ENCODE assay signal across 9 cellular contexts in the genomic region with DNA sequence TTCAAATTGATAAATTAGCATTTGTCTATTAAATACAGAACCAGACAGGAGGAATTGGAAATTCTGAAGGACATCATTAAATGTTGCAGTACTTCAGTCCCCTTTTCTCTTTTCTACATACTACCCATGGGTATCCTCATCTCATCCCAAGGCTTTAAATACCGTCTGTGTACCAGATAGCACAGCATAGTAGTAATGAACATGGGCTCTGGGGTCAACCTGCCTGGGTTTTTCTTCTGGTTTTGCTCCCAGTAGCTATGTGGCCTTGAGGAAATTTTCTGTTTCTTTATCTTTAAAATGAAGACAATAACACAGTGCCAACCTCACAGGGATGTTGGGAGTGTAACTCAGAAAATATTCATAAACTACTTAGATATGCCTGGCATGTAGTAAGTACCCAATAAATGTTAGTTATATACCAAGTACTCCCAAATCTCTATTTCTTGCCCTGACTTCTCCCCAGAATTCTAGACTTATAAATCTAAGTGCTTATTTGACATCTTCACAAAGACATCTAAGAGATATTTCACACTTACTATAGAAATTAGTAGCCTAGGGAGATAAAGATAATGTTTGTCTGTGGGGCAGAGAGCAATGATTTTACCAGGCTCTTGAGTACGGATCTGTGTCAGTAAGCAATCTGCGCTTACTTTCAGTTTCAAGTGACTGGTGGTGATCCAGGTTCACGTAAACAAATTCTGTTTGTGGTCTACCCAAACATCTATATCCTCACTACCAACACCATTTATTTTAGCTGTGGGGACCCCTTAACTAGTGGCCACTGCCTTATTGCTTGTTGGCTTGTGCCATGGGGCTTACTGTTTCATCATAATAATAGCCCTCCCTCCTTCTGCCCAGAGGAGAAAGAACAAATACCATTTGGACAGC. TPM values are rescaled to one million over a fixed set of nuclear protein-coding genes. Genes with fewer than 3 reads are reported as not detected.
DNase-seq lines count a peak whose midpoint lies in the region; ATAC-seq and TF ChIP-seq lines count a peak whose summit lies in the region.
"Had no signal": no experiment of that assay in that cellular context is flagged by ENCODE, and none has a peak within 500 bp of the region (broad histone marks: within the 10 kb centered on the region; RNA-seq: fewer than 3 reads in every experiment).

No MANE protein-coding gene starts in this region.

- H3K27me3 ChIP-seq in Peyer's patch (no peaks in the 10 kb centered on the region), prostate gland (replicated peaks; ENCODE audit: insufficient read depth) (no peaks in the 10 kb centered on the region)

- no peaks in the 10 kb centered on the region for H3K27me3 Mint-ChIP-seq in natural killer cell (ENCODE audit: low read depth in 2 of 2)

- H3K27ac ChIP-seq in Peyer's patch (peak overlapping the region; percentile 43 to 77 (median 70)), prostate gland (no peak overlapping the region)

- peak overlapping the region; percentile 71 for H3K4me3 Mint-ChIP-seq in natural killer cell

- TF ChIP-seq POLR2A in Peyer's patch (IDR thresholded peaks at IDR 0.05) (no peak), prostate gland (IDR thresholded peaks at IDR 0.05) (no peak)

- H3K36me3 ChIP-seq in Peyer's patch: no peaks in the 10 kb centered on the region
- no peaks in the 10 kb centered on the region for H3K36me3 ChIP-seq in prostate gland

- H3K27ac Mint-ChIP-seq in natural killer cell: peak overlapping the region; percentile 93 to 99

- ATAC-seq in GM18907 (IDR thresholded peaks at IDR 0.05; ENCODE audit: unreplicated experiment) (peak; percentile 81), HG02678 (IDR thresholded peaks at IDR 0.05; ENCODE audit: unreplicated experiment) (peak; percentile 87), natural killer cell (peak; percentile 87 to 95 (median 92))

- H3K4me3 ChIP-seq in Peyer's patch (peak overlapping the region in 2 of 4 donors; percentile 16 to 45), prostate gland (no peak overlapping the region)

- in situ Hi-C loops in GM13976 (cut with MboI; ENCODE audit: low sequenced_read_pairs, unreplicated experiment): no loop called here

- intact Hi-C loops in natural killer cell (cut with micrococcal nuclease): loop anchor here (10.0 kb wide), 1 partner anchor 307 kb away; no protein-coding TSS in a partner anchor
- intact Hi-C loops in prostate gland (cut with DNase I): no loop called here

- peaks cover 44 to 50% of the 10 kb centered on the region in 2 donors for H3K4me1 Mint-ChIP-seq in natural killer cell

- H3K9me3 Mint-ChIP-seq in natural killer cell: no peaks in the 10 kb centered on the region

- TF ChIP-seq CTCF in Peyer's patch (IDR thresholded peaks at IDR 0.05) (no peak), natural killer cell (IDR thresholded peaks at IDR 0.05) (no peak), GM13976 (IDR thresholded peaks at IDR 0.05; ENCODE audit: borderline replicate concordance, control extremely low read depth, extremely low read depth, insufficient read depth, missing control alignments) (no peak), prostate gland (IDR thresholded peaks at IDR 0.05) (no peak)

- no peaks in the 10 kb centered on the region for H3K36me3 Mint-ChIP-seq in natural killer cell

- DNase-seq in Peyer's patch (no peak), natural killer cell (no peak), GM03348 (ENCODE audit: low spot score) (no peak), GM13976 (ENCODE audit: low spot score) (no peak), prostate gland (ENCODE audit: low spot score) (no peak), dedifferentiated amniotic fluid mesenchymal stem cell (ENCODE audit: extremely low spot score) (no peak)
- DNase-seq: IMR-90 had no signal

- H3K9me3 ChIP-seq in Peyer's patch: no peaks in the 10 kb centered on the region
- no peaks in the 10 kb centered on the region for H3K9me3 ChIP-seq in prostate gland

- H3K4me1 ChIP-seq in Peyer's patch: peaks cover 0 to 7% (median 1%) of the 10 kb centered on the region in 4 donors
- no peaks in the 10 kb centered on the region for H3K4me1 ChIP-seq in prostate gland (replicated peaks)

- WGBS in prostate gland: 60% methylated on average over 4 of the region's 4 CpGs

RNA-seq across cellular contexts. Expression of a gene that starts 37.3 kb away (rescaled TPM):
- 1 to 10 TPM; 2.1 to 6.8 (median 4.1) TPM for total RNA-seq in Peyer's patch
- total RNA-seq in natural killer cell: under 1 TPM in 1 of 3 donors, not detected in 2; 0.08 TPM
- total RNA-seq in prostate gland: 10 to 100 TPM in 1 of 2 donors, 1 to 10 TPM in 1; 9.7 to 13.6 TPM

Comparison
In these comparisons a context has a peak if more than half of its experiments do, and no peak if none do; other contexts are left out.
1. H3K27ac ChIP-seq: peak in Peyer's patch (4 of 4); none in prostate gland (0 of 2).
2. Peak in every context shown above with its lines, with median percentiles within 50 percentile points of each other: ATAC-seq.